18 cellular contexts compared by ENCODE assay signal in genomic region chr2:197461073-197461472, GRCh38. TPM values are rescaled to one million over a fixed set of nuclear protein-coding genes. Genes with fewer than 3 reads are reported as not detected.
DNase-seq lines count a peak whose midpoint lies in the region; ATAC-seq and TF ChIP-seq lines count a peak whose summit lies in the region.
"Had no signal": no experiment of that assay in that cellular context is flagged by ENCODE, and none has a peak within 500 bp of the region (broad histone marks: within the 10 kb centered on the region; RNA-seq: fewer than 3 reads in every experiment).

No MANE protein-coding gene starts in this region.

- H3K9me3 ChIP-seq in PC-3 (ENCODE audit: low read length) (no peaks in the 10 kb centered on the region), osteoblast (ENCODE audit: low read depth, low read length) (no peaks in the 10 kb centered on the region), vagina (no peaks in the 10 kb centered on the region)
- H3K9me3 ChIP-seq: heart right ventricle, psoas muscle, thyroid gland had no signal

- no peak overlapping the region; the same call in 1 of the 2 replicates for H3K27ac Mint-ChIP-seq in GM23338
- H3K27ac Mint-ChIP-seq: activated CD4-positive, alpha-beta T cell treated with anti-CD3 and anti-CD28 coated beads, Interleukin-2, amount 10 ng/mL, durations not matched to agents 7 days and 5 days had no signal

- no peaks in the 10 kb centered on the region for H3K4me1 Mint-ChIP-seq in GM23338

- POLR2A ChIA-PET in PC-3 (lab: Charles Lee; ENCODE audit: unreplicated experiment) = no interaction called here

- DNase-seq in Caki2 (ENCODE audit: low read depth) = peak; percentile 72
- DNase-seq in PC-3 = no peak
- DNase-seq in epithelial cell of esophagus (ENCODE audit: low read depth) = peak; percentile 22
- DNase-seq in osteoblast (ENCODE audit: insufficient read length, low spot score, missing footprints) = no peak
- DNase-seq in vagina (ENCODE audit: extremely low spot score in 2 of 2) = no peak
- no peak for DNase-seq in cerebellar nuclear complex (lab: John Stamatoyannopoulos, UW)
- no peak for DNase-seq in GM23338 (ENCODE audit: low spot score)
- DNase-seq in NCI-H446 (lab: John Stamatoyannopoulos, UW) = no peak
- DNase-seq: activated CD4-positive, alpha-beta T cell treated with anti-CD3 and anti-CD28 coated beads, Interleukin-2, amount 10 ng/mL, durations not matched to agents 7 days and 5 days; CD4-positive, alpha-beta memory T cell; GDM1; heart right ventricle; kidney glomerular epithelial cell; NCI-H2081 treated with DMSO at 0.1 percent for 48 hours; NCI-H774; psoas muscle; stimulated activated CD4-positive, alpha-beta T cell treated with anti-CD3 and anti-CD28 coated beads, Interleukin-15, amount 100 ng/mL, for 24 hours; thyroid gland had no signal

- in situ Hi-C loops in Caki2 (cut with HindIII; ENCODE audit: low pct_unique_long_range_greater_than_20kb, low sequenced_read_pairs) = no loop called here

- H3K9me2 ChIP-seq in PC-3 (replicated peaks; ENCODE audit: low read length) (no peaks in the 10 kb centered on the region), GM23338 (ENCODE audit: insufficient read depth) (no peaks in the 10 kb centered on the region)

- H3K9ac ChIP-seq in PC-3 (ENCODE audit: low read length) = no peak overlapping the region

- H3K4me3 Mint-ChIP-seq in GM23338 = no peak overlapping the region
- H3K4me3 Mint-ChIP-seq: activated CD4-positive, alpha-beta T cell treated with anti-CD3 and anti-CD28 coated beads, Interleukin-2, amount 10 ng/mL, durations not matched to agents 7 days and 5 days; CD4-positive, alpha-beta memory T cell had no signal

- no peak overlapping the region for H3K27ac ChIP-seq in PC-3 (ENCODE audit: low read length)
- H3K27ac ChIP-seq in osteoblast (ENCODE audit: low read depth, low read length) = peak overlapping the region; percentile 5
- no peak overlapping the region for H3K27ac ChIP-seq in vagina
- no peak overlapping the region for H3K27ac ChIP-seq in GM23338 (ENCODE audit: low read depth)
- H3K27ac ChIP-seq: heart right ventricle, psoas muscle, thyroid gland had no signal

- no peaks in the 10 kb centered on the region for H3K27me3 Mint-ChIP-seq in GM23338 (ENCODE audit: insufficient read depth, low read depth, poor library complexity)
- H3K27me3 Mint-ChIP-seq: activated CD4-positive, alpha-beta T cell treated with anti-CD3 and anti-CD28 coated beads, Interleukin-2, amount 10 ng/mL, durations not matched to agents 7 days and 5 days; CD4-positive, alpha-beta memory T cell had no signal

- peaks cover 8% of the 10 kb centered on the region; the same call in 1 of the 2 replicates for H3K4me1 ChIP-seq in PC-3 (ENCODE audit: insufficient read depth, low read length)
- H3K4me1 ChIP-seq in osteoblast (ENCODE audit: insufficient read depth, low read length) = peaks cover 8% of the 10 kb centered on the region
- peaks cover 17% of the 10 kb centered on the region for H3K4me1 ChIP-seq in vagina
- H3K4me1 ChIP-seq in GM23338 (ENCODE audit: insufficient read depth) = no peaks in the 10 kb centered on the region
- H3K4me1 ChIP-seq: thyroid gland had no signal

- no peak overlapping the region for H2AFZ ChIP-seq in PC-3 (ENCODE audit: low read length)
- no peak overlapping the region for H2AFZ ChIP-seq in osteoblast (ENCODE audit: low read length)
- H2AFZ ChIP-seq in GM23338 = no peak overlapping the region

- peaks cover 10% of the 10 kb centered on the region for H3K36me3 Mint-ChIP-seq in GM23338 (ENCODE audit: low read depth)

- intact Hi-C loops in PC-3 (cut with micrococcal nuclease) = no loop called here
- intact Hi-C loops in vagina (cut with DNase I) = no loop called here

- H3K4me2 ChIP-seq in PC-3 (ENCODE audit: low read length) = 0 out of 2 replicates have a peak overlapping the region, but pooled peaks have one; percentile 14
- no peak overlapping the region for H3K4me2 ChIP-seq in osteoblast (ENCODE audit: insufficient read depth, low read length)
- no peak overlapping the region for H3K4me2 ChIP-seq in GM23338

- H3K79me2 ChIP-seq in PC-3 (ENCODE audit: low read length) (peaks cover 54% of the 10 kb centered on the region), osteoblast (ENCODE audit: insufficient read depth, low read length) (peaks cover 78% of the 10 kb centered on the region), GM23338 (replicated peaks; ENCODE audit: insufficient read depth) (peaks cover 39% of the 10 kb centered on the region)

- H3K36me3 ChIP-seq in PC-3 (ENCODE audit: low read depth, low read length) (peaks cover 33% of the 10 kb centered on the region), osteoblast (ENCODE audit: insufficient read depth, low read length) (peaks cover 48% of the 10 kb centered on the region), vagina (peaks cover 0 to 40% of the 10 kb centered on the region in 2 donors), GM23338 (ENCODE audit: insufficient read depth) (peaks cover 18% of the 10 kb centered on the region)

- TF ChIP-seq POLR2A in vagina (IDR thresholded peaks at IDR 0.05) = no peak

- H3K4me3 ChIP-seq in PC-3 (ENCODE audit: low read length) (no peak overlapping the region), epithelial cell of esophagus (ENCODE audit: low read length) (no peak overlapping the region), osteoblast (ENCODE audit: insufficient read depth, low read length) (no peak overlapping the region), vagina (no peak overlapping the region), GM23338 (no peak overlapping the region)
- H3K4me3 ChIP-seq: heart right ventricle, psoas muscle, thyroid gland had no signal

- H3K9me3 Mint-ChIP-seq in GM23338 = no peaks in the 10 kb centered on the region
- H3K9me3 Mint-ChIP-seq: activated CD4-positive, alpha-beta T cell treated with anti-CD3 and anti-CD28 coated beads, Interleukin-2, amount 10 ng/mL, durations not matched to agents 7 days and 5 days; CD4-positive, alpha-beta memory T cell had no signal

- CTCF ChIA-PET in PC-3 (lab: Charles Lee) = no interaction called here

- peaks cover 13% of the 10 kb centered on the region; the same call in 1 of the 2 replicates for H4K20me1 ChIP-seq in PC-3 (ENCODE audit: low read length)
- H4K20me1 ChIP-seq in osteoblast (ENCODE audit: insufficient read depth, low read length) = peaks cover 43% of the 10 kb centered on the region
- H4K20me1 ChIP-seq in GM23338 (replicated peaks; ENCODE audit: insufficient read depth) = peaks cover 13% of the 10 kb centered on the region

- ATAC-seq in PC-3 = peak; percentile 71
- ATAC-seq in GM23338 = no peak

- H3F3A ChIP-seq in PC-3 (ENCODE audit: low read length, unreplicated experiment) = no peaks in the 10 kb centered on the region
- H3F3A ChIP-seq in GM23338 (replicated peaks; ENCODE audit: low read depth) = no peaks in the 10 kb centered on the region

- H3K27me3 ChIP-seq in PC-3 (ENCODE audit: low read length) = no peaks in the 10 kb centered on the region
- H3K27me3 ChIP-seq in osteoblast (ENCODE audit: insufficient read depth, low read length) = no peaks in the 10 kb centered on the region
- no peaks in the 10 kb centered on the region for H3K27me3 ChIP-seq in vagina
- H3K27me3 ChIP-seq in GM23338 (ENCODE audit: insufficient read depth) = no peaks in the 10 kb centered on the region
- H3K27me3 ChIP-seq: heart right ventricle, thyroid gland had no signal

- no TSS peak for BruUV-seq in PC-3 (replicated peaks; lab: Mats Ljungman, UMichigan)

- TF ChIP-seq CTCF in PC-3 (conservative IDR thresholded peaks at IDR 0.05; ENCODE audit: low read depth, low read length) (no peak), epithelial cell of esophagus (IDR thresholded peaks at IDR 0.05; ENCODE audit: insufficient read depth, low read depth, low read length, missing control alignments) (no peak), osteoblast (IDR thresholded peaks at IDR 0.05; ENCODE audit: extremely low read depth, low read depth, low read length) (no peak), vagina (IDR thresholded peaks at IDR 0.05) (no peak), GM23338 (conservative IDR thresholded peaks at IDR 0.05; ENCODE audit: low read depth in 2 of 2) (no peak)

RNA-seq across cellular contexts. Expression of gene COQ10B, which starts 7.7 kb away (rescaled TPM):
- total RNA-seq in Caki2 (2014; rRNA removed; shearing (Covaris generic); ENCODE audit: low replicate concordance) = 37.8 and 42.4 TPM in 2 replicates
- total RNA-seq in PC-3 (2014; rRNA removed) = 23.5 and 25.7 TPM in 2 replicates
- 43.9 and 48.1 TPM in 2 replicates for total RNA-seq in osteoblast
- 28.5 TPM for total RNA-seq in vagina
- 27.6 and 30.5 TPM in 2 replicates for total RNA-seq in GM23338 (2014; rRNA removed; shearing (Covaris generic))
- 23.2 and 26.1 TPM in 2 replicates for polyA plus RNA-seq in GM23338 (2016; fragmentation: Nextera tagmentation; extraction: Ambion mirVana)

RNA-seq across cellular contexts. Expression of gene SF3B1, which starts 26.2 kb away (rescaled TPM):
- 157 and 159 TPM in 2 replicates for total RNA-seq in Caki2 (2014; rRNA removed; shearing (Covaris generic); ENCODE audit: low replicate concordance)
- total RNA-seq in PC-3 (2014; rRNA removed) (125 and 143 TPM in 2 replicates), osteoblast (241 and 253 TPM in 2 replicates), vagina (352 TPM)
- 340 and 354 TPM in 2 replicates for total RNA-seq in GM23338 (2014; rRNA removed; shearing (Covaris generic))
- 181 and 238 TPM in 2 replicates for polyA plus RNA-seq in GM23338 (2016; fragmentation: Nextera tagmentation; extraction: Ambion mirVana)

RNA-seq across cellular contexts. Expression of gene HSPD1, which starts 38.6 kb away (rescaled TPM):
- total RNA-seq in Caki2 (2014; rRNA removed; shearing (Covaris generic); ENCODE audit: low replicate concordance) = 86.1 and 99.1 TPM in 2 replicates
- total RNA-seq in PC-3 (2014; rRNA removed) (396 and 410 TPM in 2 replicates), osteoblast (117 and 121 TPM in 2 replicates), vagina (127 TPM)
- 870 and 880 TPM in 2 replicates for total RNA-seq in GM23338 (2014; rRNA removed; shearing (Covaris generic))
- 944 and 1,188 TPM in 2 replicates for polyA plus RNA-seq in GM23338 (2016; fragmentation: Nextera tagmentation; extraction: Ambion mirVana)

RNA-seq across cellular contexts. Expression of gene HSPE1, which starts 39.1 kb away (rescaled TPM):
- total RNA-seq in Caki2 (2014; rRNA removed; shearing (Covaris generic); ENCODE audit: low replicate concordance) = 174 and 209 TPM in 2 replicates
- total RNA-seq in PC-3 (2014; rRNA removed) = 266 and 321 TPM in 2 replicates
- 23.5 and 30.6 TPM in 2 replicates for total RNA-seq in osteoblast
- 39.0 TPM for total RNA-seq in vagina
- 286 and 328 TPM in 2 replicates for total RNA-seq in GM23338 (2014; rRNA removed; shearing (Covaris generic))
- polyA plus RNA-seq in GM23338 (2016; fragmentation: Nextera tagmentation; extraction: Ambion mirVana) = 1,493 and 1,529 TPM in 2 replicates

RNA-seq across cellular contexts. Expression of gene MOB4, which starts 54.8 kb away (rescaled TPM):
- total RNA-seq in Caki2 (2014; rRNA removed; shearing (Covaris generic); ENCODE audit: low replicate concordance) = 13.1 and 40.1 TPM in 2 replicates
- total RNA-seq in PC-3 (2014; rRNA removed) (16.8 and 24.9 TPM in 2 replicates), osteoblast (26.4 and 33.3 TPM in 2 replicates), vagina (24.3 TPM)
- 68.2 and 101 TPM in 2 replicates for total RNA-seq in GM23338 (2014; rRNA removed; shearing (Covaris generic))
- 87.0 and 88.6 TPM in 2 replicates for polyA plus RNA-seq in GM23338 (2016; fragmentation: Nextera tagmentation; extraction: Ambion mirVana)

Comparison
In these comparisons a context has a peak if more than half of its experiments do, and no peak if none do; other contexts are left out.
1. DNase-seq: peak in Caki2 (single experiment) and epithelial cell of esophagus (single experiment); none in PC-3 (single experiment), osteoblast (single experiment), vagina (0 of 2), cerebellar nuclear complex (0 of 2), GM23338 (single experiment) and NCI-H446 (0 of 2).